Comparison of ENCODE assay signal across 16 cellular contexts in genomic region chrX:49030283-49030682, GRCh38.
"Had no signal": no experiment of that assay in that cellular context is flagged by ENCODE, and none has a peak within 500 bp of the region (broad histone marks: within the 10 kb centered on the region; RNA-seq: fewer than 3 reads in every experiment).

No MANE protein-coding gene starts in this region.

- FAIRE-seq: frontal cortex had no signal

- ATAC-seq: naive thymus-derived CD4-positive, alpha-beta T cell; stimulated activated effector memory CD8-positive, alpha-beta T cell treated with anti-CD3 and anti-CD28 coated beads, Interleukin-12 subunit alpha, Interleukin-12 subunit beta, amount 100 ng/mL, for 72 hours; stimulated activated naive CD8-positive, alpha-beta T cell treated with anti-CD3 and anti-CD28 coated beads, Interleukin-15, Interleukin-2, amounts not matched to agents 100 U/mL and 50 U/mL, for 24 hours had no signal

- H3K27ac Mint-ChIP-seq: naive thymus-derived CD4-positive, alpha-beta T cell; nephron progenitor cell; stimulated activated effector memory CD8-positive, alpha-beta T cell treated with anti-CD3 and anti-CD28 coated beads, Interleukin-12 subunit alpha, Interleukin-12 subunit beta, amount 100 ng/mL, for 72 hours had no signal

- H3K9me3 ChIP-seq: colonic mucosa, neutrophil, suprapubic skin, thyroid gland, upper lobe of left lung, vagina had no signal

- DNase-seq: dermis blood vessel endothelial cell; effector CD4-positive, alpha-beta T cell; immature natural killer cell; naive thymus-derived CD4-positive, alpha-beta T cell; nephron progenitor cell; stimulated activated CD4-positive, alpha-beta T cell treated with anti-CD3 and anti-CD28 coated beads, Interleukin-4, amount 100 ng/mL, for 1 hour; stimulated activated CD8-positive, alpha-beta memory T cell treated with anti-CD3 and anti-CD28 coated beads, Interleukin-4, amount 100 ng/mL, for 48 hours; stimulated activated naive CD8-positive, alpha-beta T cell treated with anti-CD3 and anti-CD28 coated beads, Interleukin-15, Interleukin-2, amounts not matched to agents 100 U/mL and 50 U/mL, for 24 hours; upper lobe of left lung had no signal

- H3K4me3 Mint-ChIP-seq: immature natural killer cell; naive thymus-derived CD4-positive, alpha-beta T cell; nephron progenitor cell; stimulated activated effector memory CD8-positive, alpha-beta T cell treated with anti-CD3 and anti-CD28 coated beads, Interleukin-12 subunit alpha, Interleukin-12 subunit beta, amount 100 ng/mL, for 72 hours had no signal

- H3K4me1 Mint-ChIP-seq: immature natural killer cell; nephron progenitor cell; stimulated activated effector memory CD8-positive, alpha-beta T cell treated with anti-CD3 and anti-CD28 coated beads, Interleukin-12 subunit alpha, Interleukin-12 subunit beta, amount 100 ng/mL, for 72 hours had no signal

- H3K4me3 ChIP-seq: colonic mucosa, suprapubic skin, thyroid gland, upper lobe of left lung, vagina had no signal

- H3K27ac ChIP-seq: colonic mucosa, suprapubic skin, thyroid gland, upper lobe of left lung, vagina had no signal

- H3K4me1 ChIP-seq: colonic mucosa, suprapubic skin, thyroid gland, upper lobe of left lung, vagina had no signal

- H3K9me3 Mint-ChIP-seq: immature natural killer cell; naive thymus-derived CD4-positive, alpha-beta T cell; stimulated activated effector memory CD8-positive, alpha-beta T cell treated with anti-CD3 and anti-CD28 coated beads, Interleukin-12 subunit alpha, Interleukin-12 subunit beta, amount 100 ng/mL, for 72 hours had no signal

- H3K36me3 ChIP-seq: colonic mucosa had no signal

- H3K27me3 Mint-ChIP-seq: naive thymus-derived CD4-positive, alpha-beta T cell had no signal

- H3K27me3 ChIP-seq: colonic mucosa, neutrophil, suprapubic skin, thyroid gland, upper lobe of left lung, vagina had no signal
